ENCODE assay signal across 8 cellular contexts in genomic region chr14:67359319-67359774, GRCh38. TPM values are rescaled to one million over a fixed set of nuclear protein-coding genes. Genes with fewer than 3 reads are reported as not detected.
DNase-seq lines count a peak whose midpoint lies in the region; ATAC-seq and TF ChIP-seq lines count a peak whose summit lies in the region.

No MANE protein-coding gene starts in this region.

- H4K20me1 ChIP-seq in neural progenitor cell (ENCODE audit: low read depth), result peaks cover 23% of the 10 kb centered on the region

- H3K9me3 Mint-ChIP-seq in neural progenitor cell, result no peaks in the 10 kb centered on the region

- H3K27me3 ChIP-seq in esophagus squamous epithelium (no peaks in the 10 kb centered on the region), neural progenitor cell (no peaks in the 10 kb centered on the region)

- no peak for DNase-seq in AG09309 (ENCODE audit: low read depth)
- no peak for DNase-seq in esophagus squamous epithelium (lab: John Stamatoyannopoulos, UW)
- DNase-seq in neural progenitor cell (ENCODE audit: low spot score), result peak; percentile 62
- DNase-seq in NCI-H2227 (lab: John Stamatoyannopoulos, UW; ENCODE audit: unreplicated experiment), result no peak
- no peak for DNase-seq in DMS114 treated with DMSO at 0.1 percent for 48 hours (lab: John Stamatoyannopoulos, UW; ENCODE audit: unreplicated experiment)
- no peak for DNase-seq in middle frontal gyrus (ENCODE audit: extremely low spot score, low spot score)

- no peaks in the 10 kb centered on the region for H3K9me3 ChIP-seq in esophagus squamous epithelium
- no peaks in the 10 kb centered on the region for H3K9me3 ChIP-seq in neural progenitor cell (ENCODE audit: low read depth)

- H3K27me3 Mint-ChIP-seq in neural progenitor cell (ENCODE audit: insufficient read depth, low read depth), result no peaks in the 10 kb centered on the region

- peaks cover 5 to 79% (median 50%) of the 10 kb centered on the region in 3 donors for H3K4me1 ChIP-seq in esophagus squamous epithelium
- H3K4me1 ChIP-seq in neural progenitor cell, result peaks cover 20% of the 10 kb centered on the region

- H3K36me3 ChIP-seq in esophagus squamous epithelium (peaks cover 0 to 7% (median 0%) of the 10 kb centered on the region in 3 donors), neural progenitor cell (no peaks in the 10 kb centered on the region)

- no peaks in the 10 kb centered on the region for H3K36me3 Mint-ChIP-seq in neural progenitor cell

- H3K9ac ChIP-seq in neural progenitor cell, result peak overlapping the region; percentile 83

- peaks cover 93% of the 10 kb centered on the region for H3K79me2 ChIP-seq in neural progenitor cell (ENCODE audit: low read depth)

- H3K4me2 ChIP-seq in neural progenitor cell, result peak overlapping the region; percentile 95

- peak overlapping the region; percentile 99 for H3K27ac Mint-ChIP-seq in neural progenitor cell

- peak overlapping the region; percentile 99 for H3K4me3 Mint-ChIP-seq in neural progenitor cell

- peaks cover 27% of the 10 kb centered on the region for H3K4me1 Mint-ChIP-seq in neural progenitor cell

- ATAC-seq in GM21619 (IDR thresholded peaks at IDR 0.05; ENCODE audit: unreplicated experiment) (peak; percentile 4), SK-N-SH treated with all-trans-retinoic acid at 6 μM for 48 hours (peak; percentile 36)

- TF ChIP-seq POLR2A in esophagus squamous epithelium (IDR thresholded peaks at IDR 0.05), result peak in 1 of 4 donors; percentile 56

- H3K4me3 ChIP-seq in AG09309 (ENCODE audit: control insufficient read depth, low read depth, low read length), result peak overlapping the region; percentile 70
- peak overlapping the region; percentile 84 to 92 (median 87) for H3K4me3 ChIP-seq in esophagus squamous epithelium
- peak overlapping the region; percentile 67 for H3K4me3 ChIP-seq in neural progenitor cell

- TF ChIP-seq CTCF in AG09309 (IDR thresholded peaks at IDR 0.05; ENCODE audit: control insufficient read depth, insufficient read depth, low read depth, low read length, missing control alignments), result no peak
- no peak for TF ChIP-seq CTCF in esophagus squamous epithelium (IDR thresholded peaks at IDR 0.05)
- TF ChIP-seq CTCF in neural progenitor cell (IDR thresholded peaks at IDR 0.05), result no peak

- intact Hi-C loops in esophagus squamous epithelium (cut with DNase I), result no loop called here

- H3K27ac ChIP-seq in esophagus squamous epithelium (peak overlapping the region; percentile 91 to 98 (median 94)), neural progenitor cell (no peak overlapping the region)

- 0 to 2% methylated on average over 18 to 26 of the region's 28 CpGs for WGBS in esophagus squamous epithelium, 2 donors

- H2AFZ ChIP-seq in neural progenitor cell (replicated peaks), result peak overlapping the region; percentile 55

- no peaks in the 10 kb centered on the region for H3F3A ChIP-seq in neural progenitor cell (ENCODE audit: low read depth)

TF ChIP-seq in SK-N-SH treated with all-trans-retinoic acid at 6 μM for 48 hours, 23 proteins besides CTCF, POLR2A, EP300 and RAD21 (continues in another document):
- no peak for TF ChIP-seq ISL1 (CRISPR knock-in tag; IDR thresholded peaks at IDR 0.05)
- TF ChIP-seq TCF4 (CRISPR knock-in tag; IDR thresholded peaks at IDR 0.05; ENCODE audit: borderline replicate concordance), result no peak
- TF ChIP-seq, protein P1, sequence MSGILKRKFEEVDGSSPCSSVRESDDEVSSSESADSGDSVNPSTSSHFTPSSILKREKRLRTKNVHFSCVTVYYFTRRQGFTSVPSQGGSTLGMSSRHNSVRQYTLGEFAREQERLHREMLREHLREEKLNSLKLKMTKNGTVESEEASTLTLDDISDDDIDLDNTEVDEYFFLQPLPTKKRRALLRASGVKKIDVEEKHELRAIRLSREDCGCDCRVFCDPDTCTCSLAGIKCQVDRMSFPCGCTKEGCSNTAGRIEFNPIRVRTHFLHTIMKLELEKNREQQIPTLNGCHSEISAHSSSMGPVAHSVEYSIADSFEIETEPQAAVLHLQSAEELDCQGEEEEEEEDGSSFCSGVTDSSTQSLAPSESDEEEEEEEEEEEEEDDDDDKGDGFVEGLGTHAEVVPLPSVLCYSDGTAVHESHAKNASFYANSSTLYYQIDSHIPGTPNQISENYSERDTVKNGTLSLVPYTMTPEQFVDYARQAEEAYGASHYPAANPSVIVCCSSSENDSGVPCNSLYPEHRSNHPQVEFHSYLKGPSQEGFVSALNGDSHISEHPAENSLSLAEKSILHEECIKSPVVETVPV (CRISPR knock-in tag; IDR thresholded peaks at IDR 0.05), result no peak
- TF ChIP-seq RARB (CRISPR knock-in tag; IDR thresholded peaks at IDR 0.05), result no peak
- TF ChIP-seq, protein P2, sequence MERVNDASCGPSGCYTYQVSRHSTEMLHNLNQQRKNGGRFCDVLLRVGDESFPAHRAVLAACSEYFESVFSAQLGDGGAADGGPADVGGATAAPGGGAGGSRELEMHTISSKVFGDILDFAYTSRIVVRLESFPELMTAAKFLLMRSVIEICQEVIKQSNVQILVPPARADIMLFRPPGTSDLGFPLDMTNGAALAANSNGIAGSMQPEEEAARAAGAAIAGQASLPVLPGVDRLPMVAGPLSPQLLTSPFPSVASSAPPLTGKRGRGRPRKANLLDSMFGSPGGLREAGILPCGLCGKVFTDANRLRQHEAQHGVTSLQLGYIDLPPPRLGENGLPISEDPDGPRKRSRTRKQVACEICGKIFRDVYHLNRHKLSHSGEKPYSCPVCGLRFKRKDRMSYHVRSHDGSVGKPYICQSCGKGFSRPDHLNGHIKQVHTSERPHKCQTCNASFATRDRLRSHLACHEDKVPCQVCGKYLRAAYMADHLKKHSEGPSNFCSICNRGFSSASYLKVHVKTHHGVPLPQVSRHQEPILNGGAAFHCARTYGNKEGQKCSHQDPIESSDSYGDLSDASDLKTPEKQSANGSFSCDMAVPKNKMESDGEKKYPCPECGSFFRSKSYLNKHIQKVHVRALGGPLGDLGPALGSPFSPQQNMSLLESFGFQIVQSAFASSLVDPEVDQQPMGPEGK (CRISPR knock-in tag; IDR thresholded peaks at IDR 0.05; ENCODE audit: borderline replicate concordance), result no peak
- TF ChIP-seq, protein P3, sequence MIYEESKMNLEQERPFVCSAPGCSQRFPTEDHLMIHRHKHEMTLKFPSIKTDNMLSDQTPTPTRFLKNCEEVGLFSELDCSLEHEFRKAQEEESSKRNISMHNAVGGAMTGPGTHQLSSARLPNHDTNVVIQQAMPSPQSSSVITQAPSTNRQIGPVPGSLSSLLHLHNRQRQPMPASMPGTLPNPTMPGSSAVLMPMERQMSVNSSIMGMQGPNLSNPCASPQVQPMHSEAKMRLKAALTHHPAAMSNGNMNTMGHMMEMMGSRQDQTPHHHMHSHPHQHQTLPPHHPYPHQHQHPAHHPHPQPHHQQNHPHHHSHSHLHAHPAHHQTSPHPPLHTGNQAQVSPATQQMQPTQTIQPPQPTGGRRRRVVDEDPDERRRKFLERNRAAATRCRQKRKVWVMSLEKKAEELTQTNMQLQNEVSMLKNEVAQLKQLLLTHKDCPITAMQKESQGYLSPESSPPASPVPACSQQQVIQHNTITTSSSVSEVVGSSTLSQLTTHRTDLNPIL (CRISPR knock-in tag; IDR thresholded peaks at IDR 0.05; ENCODE audit: low read depth), result no peak
- TF ChIP-seq ZNF8 (CRISPR knock-in tag; IDR thresholded peaks at IDR 0.05), result no peak
- TF ChIP-seq POU6F1 (CRISPR knock-in tag; IDR thresholded peaks at IDR 0.05; ENCODE audit: borderline replicate concordance, low read depth), result no peak
- TF ChIP-seq CSDC2 (CRISPR knock-in tag; IDR thresholded peaks at IDR 0.05), result no peak
- no peak for TF ChIP-seq ESRRG (CRISPR knock-in tag; IDR thresholded peaks at IDR 0.05)
- no peak for TF ChIP-seq BACH2 (CRISPR knock-in tag; IDR thresholded peaks at IDR 0.05; ENCODE audit: borderline replicate concordance)
- no peak for TF ChIP-seq ZNF70 (CRISPR knock-in tag; IDR thresholded peaks at IDR 0.05)

RNA-seq across cellular contexts. Expression of gene ATP6V1D, which starts 0.3 kb away (rescaled TPM):
- total RNA-seq in esophagus squamous epithelium (100 to 1,000 TPM; 110 to 142 (median 129) TPM), neural progenitor cell (ENCODE audit: low replicate concordance) (79.9 and 89.4 TPM in 2 replicates)

RNA-seq across cellular contexts. Expression of gene EIF2S1, which starts 0.8 kb away (rescaled TPM):
- 100 to 1,000 TPM in 3 of 4 donors, 10 to 100 TPM in 1; 55.8 to 153 (median 138) TPM for total RNA-seq in esophagus squamous epithelium
- 118 and 193 TPM in 2 replicates for total RNA-seq in neural progenitor cell (ENCODE audit: low replicate concordance)

RNA-seq across cellular contexts. Expression of gene PLEK2, which starts 52.6 kb away (rescaled TPM):
- 10 to 100 TPM in 2 of 4 donors, 1 to 10 TPM in 2; 7.6 to 19.9 (median 13.1) TPM for total RNA-seq in esophagus squamous epithelium
- total RNA-seq in neural progenitor cell (ENCODE audit: low replicate concordance), result not detected in 2 replicates
